In the genomic region with DNA sequence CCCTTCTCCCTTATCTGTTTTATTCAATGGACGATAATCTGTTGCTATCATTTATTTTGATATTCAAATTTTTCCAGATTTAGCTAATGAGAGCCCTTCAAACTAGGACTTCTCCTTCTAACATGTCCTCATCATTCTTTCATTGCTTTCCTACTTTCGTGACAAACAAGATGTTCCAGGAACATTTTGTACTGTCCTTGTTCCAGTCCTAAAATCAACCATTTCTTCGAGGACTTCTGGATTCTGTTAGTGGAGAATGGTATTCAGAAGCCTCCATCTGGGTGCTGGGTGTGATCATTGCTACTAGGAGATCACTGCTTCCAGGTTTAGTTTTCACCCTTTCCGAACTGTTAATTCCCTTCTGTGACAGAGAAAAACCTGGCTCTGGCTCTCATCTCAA, we compare ENCODE assay signal across 18 cellular contexts. TPM values are rescaled to one million over a fixed set of nuclear protein-coding genes. Genes with fewer than 3 reads are reported as not detected.
"Had no signal": no experiment of that assay in that cellular context is flagged by ENCODE, and none has a peak within 500 bp of the region (broad histone marks: within the 10 kb centered on the region; RNA-seq: fewer than 3 reads in every experiment).

No MANE protein-coding gene starts in this region.

- DNase-seq: cerebellar nuclear complex; effector memory CD8-positive, alpha-beta T cell; foreskin melanocyte; glutamatergic neuron; immature natural killer cell; kidney; left cardiac atrium; left ventricle myocardium inferior; lower lobe of right lung; mesenchymal stem cell; naive thymus-derived CD8-positive, alpha-beta T cell; small intestine; stimulated activated CD4-positive, alpha-beta T cell treated with anti-CD3 and anti-CD28 coated beads, Interleukin-12 subunit alpha, Interleukin-12 subunit beta, amount 100 ng/mL, for 4 hours; stimulated activated CD4-positive, alpha-beta T cell treated with anti-CD3 and anti-CD28 coated beads, Interleukin-2, amount 100 ng/mL, for 48 hours; stimulated activated naive CD4-positive, alpha-beta T cell treated with Interleukin-2 at 50 U/mL for 16 hours had no signal

- H3K4me1 ChIP-seq: lower lobe of right lung had no signal

- H3K27ac ChIP-seq: left ventricle myocardium inferior, lower lobe of right lung, neutrophil, tibial nerve had no signal

- H3K36me3 ChIP-seq: left ventricle myocardium inferior, lower lobe of right lung, neutrophil, tibial nerve had no signal

- H3K9me3 ChIP-seq: left ventricle myocardium inferior, lower lobe of right lung, neutrophil, tibial nerve had no signal

- ATAC-seq: effector memory CD8-positive, alpha-beta T cell; left cardiac atrium; lower lobe of right lung; naive thymus-derived CD8-positive, alpha-beta T cell; sciatic nerve had no signal

- H3K4me3 ChIP-seq: lower lobe of right lung, tibial nerve had no signal

RNA-seq across cellular contexts. Expression of a gene that starts 50.3 kb away (rescaled TPM):
- total RNA-seq: naive thymus-derived CD8-positive, alpha-beta T cell had no signal
- polyA plus RNA-seq: naive thymus-derived CD8-positive, alpha-beta T cell had no signal
